Comparison of ENCODE assay signal across 22 cellular contexts in the genomic region with DNA sequence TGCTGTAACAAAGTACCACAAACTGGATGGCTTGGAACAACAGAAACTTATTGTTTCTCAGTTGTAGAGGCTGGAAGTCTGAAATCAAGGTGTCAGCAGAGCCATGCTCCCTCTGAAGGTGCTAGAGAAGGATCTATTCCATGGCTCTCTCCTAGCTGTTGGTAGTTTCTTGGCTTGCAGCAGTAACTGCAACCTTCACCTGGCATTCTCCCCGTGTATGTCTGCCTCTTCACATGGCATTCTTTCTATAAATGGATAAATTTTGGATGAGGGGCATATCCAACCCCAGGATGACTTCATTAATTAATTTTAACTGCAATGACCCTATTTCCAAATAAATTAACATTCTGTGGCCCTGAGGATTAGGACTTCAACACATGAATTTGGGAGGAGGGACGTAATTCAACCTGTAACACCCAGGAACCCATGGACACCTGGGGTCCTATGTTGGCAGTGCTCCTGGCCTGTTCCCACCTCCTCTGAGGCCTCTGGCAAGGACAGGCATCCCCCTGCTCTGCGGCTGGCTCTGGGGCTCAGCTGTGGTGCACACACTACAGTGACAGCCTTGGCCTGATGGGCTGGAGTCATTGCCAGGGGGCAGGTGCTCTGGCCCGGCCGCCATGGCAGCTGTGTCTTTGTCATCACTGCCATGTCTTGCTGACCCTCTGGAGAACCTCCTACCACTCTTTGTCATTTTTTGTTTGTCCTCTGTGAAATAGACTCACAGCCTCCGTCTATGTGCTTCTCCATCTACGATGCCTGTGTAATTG.
"Had no signal": no experiment of that assay in that cellular context is flagged by ENCODE, and none has a peak within 500 bp of the region (broad histone marks: within the 10 kb centered on the region; RNA-seq: fewer than 3 reads in every experiment).

No MANE protein-coding gene starts in this region.

- H3K9me3 Mint-ChIP-seq: natural killer cell treated with Interleukin-12 subunit alpha and Interleukin-12 subunit beta and Interleukin-15 and Interleukin-18, amount 100 ng/mL, for 72 hours had no signal

- DNase-seq: activated CD4-positive, alpha-beta T cell treated with anti-CD3 and anti-CD28 coated beads for 36 hours; activated CD4-positive, CD25-positive, alpha-beta regulatory T cell; activated CD8-positive, alpha-beta memory T cell treated with anti-CD3 and anti-CD28 coated beads, Interleukin-2, amount 10 ng/mL, durations not matched to agents 7 days and 5 days; activated CD8-positive, alpha-beta T cell treated with anti-CD3 and anti-CD28 coated beads, Interleukin-2, amount 10 ng/mL, durations not matched to agents 7 days and 5 days; activated naive CD4-positive, alpha-beta T cell; activated T-cell treated with anti-CD3 and anti-CD28 coated beads, Interleukin-2, amount 50 U/mL, for 48 hours; aorta; body of pancreas; foreskin keratinocyte; heart right ventricle; kidney glomerular epithelial cell; mesenchymal stem cell; ovary; sigmoid colon; stimulated activated CD4-positive, alpha-beta T cell treated with anti-CD3 and anti-CD28 coated beads, Interleukin-1b, Interleukin-23, amount 100 ng/mL, for 48 hours; stimulated activated naive CD4-positive, alpha-beta T cell treated with Interleukin-2 at 50 U/mL for 16 hours; testis; transverse colon had no signal

- H3K36me3 Mint-ChIP-seq: activated CD8-positive, alpha-beta memory T cell treated with anti-CD3 and anti-CD28 coated beads, Interleukin-2, amount 10 ng/mL, durations not matched to agents 7 days and 5 days; activated naive CD8-positive, alpha-beta T cell; natural killer cell treated with Interleukin-12 subunit alpha and Interleukin-12 subunit beta and Interleukin-15 and Interleukin-18, amount 100 ng/mL, for 72 hours had no signal

- ATAC-seq: activated CD4-positive, alpha-beta T cell treated with anti-CD3 and anti-CD28 coated beads for 36 hours; activated CD8-positive, alpha-beta memory T cell treated with anti-CD3 and anti-CD28 coated beads, Interleukin-2, amount 10 ng/mL, durations not matched to agents 7 days and 5 days; activated CD8-positive, alpha-beta T cell treated with anti-CD3 and anti-CD28 coated beads, Interleukin-2, amount 10 ng/mL, durations not matched to agents 7 days and 5 days; body of pancreas; esophagus mucosa; foreskin keratinocyte; heart right ventricle; left lobe of liver; natural killer cell treated with Interleukin-12 subunit alpha and Interleukin-12 subunit beta and Interleukin-15 and Interleukin-18, amount 100 ng/mL, for 72 hours had no signal

- H3K4me3 Mint-ChIP-seq: activated CD4-positive, alpha-beta T cell treated with anti-CD3 and anti-CD28 coated beads for 36 hours; activated CD8-positive, alpha-beta memory T cell treated with anti-CD3 and anti-CD28 coated beads, Interleukin-2, amount 10 ng/mL, durations not matched to agents 7 days and 5 days; activated CD8-positive, alpha-beta T cell treated with anti-CD3 and anti-CD28 coated beads, Interleukin-2, amount 10 ng/mL, durations not matched to agents 7 days and 5 days; activated naive CD8-positive, alpha-beta T cell; natural killer cell treated with Interleukin-12 subunit alpha and Interleukin-12 subunit beta and Interleukin-15 and Interleukin-18, amount 100 ng/mL, for 72 hours had no signal

- H3K27ac Mint-ChIP-seq: activated CD4-positive, alpha-beta T cell treated with anti-CD3 and anti-CD28 coated beads for 36 hours; activated CD8-positive, alpha-beta memory T cell treated with anti-CD3 and anti-CD28 coated beads, Interleukin-2, amount 10 ng/mL, durations not matched to agents 7 days and 5 days; activated CD8-positive, alpha-beta T cell treated with anti-CD3 and anti-CD28 coated beads, Interleukin-2, amount 10 ng/mL, durations not matched to agents 7 days and 5 days; activated naive CD8-positive, alpha-beta T cell; natural killer cell treated with Interleukin-12 subunit alpha and Interleukin-12 subunit beta and Interleukin-15 and Interleukin-18, amount 100 ng/mL, for 72 hours had no signal
